Comparison of ENCODE assay signal across 14 cellular contexts in genomic region chr2:219448776-219449476, GRCh38.
DNase-seq lines count a peak whose midpoint lies in the region; ATAC-seq and TF ChIP-seq lines count a peak whose summit lies in the region.
"Had no signal": no experiment of that assay in that cellular context is flagged by ENCODE, and none has a peak within 500 bp of the region (broad histone marks: within the 10 kb centered on the region; RNA-seq: fewer than 3 reads in every experiment).

No MANE protein-coding gene starts in this region.

- H3K36me3 ChIP-seq in RWPE2 (ENCODE audit: low read depth) (peaks cover 4% of the 10 kb centered on the region), rectal smooth muscle tissue (ENCODE audit: control insufficient read depth, insufficient read depth, low read length) (no peaks in the 10 kb centered on the region)

- H3K4me3 ChIP-seq in RWPE2 (ENCODE audit: severe bottlenecking) (no peak overlapping the region), coronary artery (peak overlapping the region; percentile 83), rectal smooth muscle tissue (ENCODE audit: low read length) (peak overlapping the region; percentile 57)
- H3K4me3 ChIP-seq: left ventricle myocardium inferior had no signal

- H3K27ac ChIP-seq in RWPE2 (ENCODE audit: poor library complexity, severe bottlenecking): no peak overlapping the region
- peak overlapping the region; percentile 98 to 99 for H3K27ac ChIP-seq in coronary artery
- H3K27ac ChIP-seq in rectal smooth muscle tissue (ENCODE audit: low read depth, low read length): peak overlapping the region; percentile 99
- H3K27ac ChIP-seq: left ventricle myocardium inferior, WERI-Rb-1 had no signal

- H3K27me3 ChIP-seq in RWPE2 (ENCODE audit: insufficient read depth, poor library complexity, severe bottlenecking): no peaks in the 10 kb centered on the region
- H3K27me3 ChIP-seq in rectal smooth muscle tissue (ENCODE audit: control insufficient read depth, insufficient read depth, low read length): peaks cover 2% of the 10 kb centered on the region

- ATAC-seq in RWPE2 (ENCODE audit: low read depth): no peak
- ATAC-seq in HG03025 (IDR thresholded peaks at IDR 0.05; ENCODE audit: low FRiP score, unreplicated experiment): no peak

- TF ChIP-seq CTCF in RWPE2 (IDR thresholded peaks at IDR 0.05; ENCODE audit: poor library complexity, severe bottlenecking) (no peak), coronary artery (IDR thresholded peaks at IDR 0.05) (no peak)

- H3K4me1 ChIP-seq in RWPE2 (ENCODE audit: insufficient read depth, poor library complexity, severe bottlenecking) (peaks cover 18% of the 10 kb centered on the region), rectal smooth muscle tissue (ENCODE audit: control insufficient read depth, insufficient read depth, low read length) (peaks cover 73% of the 10 kb centered on the region)

- H3K9me3 ChIP-seq in RWPE2 (ENCODE audit: severe bottlenecking): no peaks in the 10 kb centered on the region
- H3K9me3 ChIP-seq: left ventricle myocardium inferior had no signal

- peak overlapping the region; percentile 49 for H3K9ac ChIP-seq in rectal smooth muscle tissue (ENCODE audit: low read length)

- DNase-seq in RWPE2 (ENCODE audit: low spot score): peak; percentile 55
- no peak for DNase-seq in coronary artery (ENCODE audit: low spot score)
- no peak for DNase-seq in DMS153 (lab: John Stamatoyannopoulos, UW)
- no peak for DNase-seq in NCI-H1048 (lab: John Stamatoyannopoulos, UW)
- DNase-seq: activated naive CD4-positive, alpha-beta T cell treated with Interleukin-2 at 50 U/mL for 16 hours; cortex of kidney; foreskin fibroblast; left ventricle myocardium inferior; NCI-H446 treated with DMSO at 0.1 percent for 48 hours; SIG-M5; stimulated activated CD4-positive, alpha-beta T cell treated with anti-CD3 and anti-CD28 coated beads, Interleukin-4, amount 100 ng/mL, for 4 hours; WERI-Rb-1 had no signal
